In genomic region chr16:55470533-55471371, GRCh38 we compare ENCODE assay signal across 9 cellular contexts. TPM values are rescaled to one million over a fixed set of nuclear protein-coding genes. Genes with fewer than 3 reads are reported as not detected.
DNase-seq lines count a peak whose midpoint lies in the region; ATAC-seq and TF ChIP-seq lines count a peak whose summit lies in the region.
"Had no signal": no experiment of that assay in that cellular context is flagged by ENCODE, and none has a peak within 500 bp of the region (broad histone marks: within the 10 kb centered on the region; RNA-seq: fewer than 3 reads in every experiment).

No MANE protein-coding gene starts in this region.

- BruUV-seq in PC-3 (replicated peaks; lab: Mats Ljungman, UMichigan), result no TSS peak

- H3K4me3 Mint-ChIP-seq in activated CD4-positive, alpha-beta memory T cell treated with anti-CD3 and anti-CD28 coated beads, Interleukin-2, amount 10 ng/mL, durations not matched to agents 7 days and 5 days, result no peak overlapping the region

- intact Hi-C loops in PC-3 (cut with micrococcal nuclease), result no loop called here

- H3K27ac Mint-ChIP-seq in activated CD4-positive, alpha-beta memory T cell treated with anti-CD3 and anti-CD28 coated beads, Interleukin-2, amount 10 ng/mL, durations not matched to agents 7 days and 5 days, result no peak overlapping the region

- H3K27ac ChIP-seq in PC-3 (ENCODE audit: low read length) (peak overlapping the region; percentile 74), epithelial cell of prostate (peak overlapping the region; percentile 85), osteoblast (ENCODE audit: low read depth, low read length) (peak overlapping the region; percentile 90)

- ATAC-seq in PC-3 (no peak), HG02840 (IDR thresholded peaks at IDR 0.05; ENCODE audit: low FRiP score, unreplicated experiment) (no peak)

- H3K27me3 Mint-ChIP-seq in activated CD4-positive, alpha-beta memory T cell treated with anti-CD3 and anti-CD28 coated beads, Interleukin-2, amount 10 ng/mL, durations not matched to agents 7 days and 5 days, result no peaks in the 10 kb centered on the region

- TF ChIP-seq CTCF in BE2C (IDR thresholded peaks at IDR 0.05; ENCODE audit: low read depth, low read length) (no peak), PC-3 (conservative IDR thresholded peaks at IDR 0.05; ENCODE audit: low read depth, low read length) (no peak), osteoblast (IDR thresholded peaks at IDR 0.05; ENCODE audit: extremely low read depth, low read depth, low read length) (no peak)

- no peaks in the 10 kb centered on the region for H3K36me3 ChIP-seq in BE2C
- no peaks in the 10 kb centered on the region for H3K36me3 ChIP-seq in PC-3 (ENCODE audit: low read depth, low read length)
- H3K36me3 ChIP-seq in osteoblast (ENCODE audit: insufficient read depth, low read length), result no peaks in the 10 kb centered on the region

- 0 out of 2 replicates have a peak overlapping the region, but pooled peaks have one; percentile 15 for H2AFZ ChIP-seq in PC-3 (ENCODE audit: low read length)
- peak overlapping the region; percentile 31 for H2AFZ ChIP-seq in osteoblast (ENCODE audit: low read length)

- peaks cover 11% of the 10 kb centered on the region for H3K4me1 ChIP-seq in BE2C
- H3K4me1 ChIP-seq in PC-3 (ENCODE audit: insufficient read depth, low read length), result peaks cover 25% of the 10 kb centered on the region
- peaks cover 39% of the 10 kb centered on the region for H3K4me1 ChIP-seq in osteoblast (ENCODE audit: insufficient read depth, low read length)

- H3K4me3 ChIP-seq in BE2C (ENCODE audit: low read depth, low read length) (no peak overlapping the region), PC-3 (ENCODE audit: low read length) (no peak overlapping the region), osteoblast (ENCODE audit: insufficient read depth, low read length) (peak overlapping the region; percentile 30)

- H4K20me1 ChIP-seq in PC-3 (ENCODE audit: low read length), result no peaks in the 10 kb centered on the region
- H4K20me1 ChIP-seq in osteoblast (ENCODE audit: insufficient read depth, low read length), result no peaks in the 10 kb centered on the region

- H3F3A ChIP-seq in PC-3 (ENCODE audit: low read length, unreplicated experiment), result no peaks in the 10 kb centered on the region

- no peaks in the 10 kb centered on the region for H3K9me3 ChIP-seq in BE2C
- H3K9me3 ChIP-seq in PC-3 (ENCODE audit: low read length), result no peaks in the 10 kb centered on the region
- H3K9me3 ChIP-seq in osteoblast (ENCODE audit: low read depth, low read length), result no peaks in the 10 kb centered on the region

- POLR2A ChIA-PET in PC-3 (lab: Charles Lee; ENCODE audit: unreplicated experiment), result no interaction called here
- POLR2A ChIA-PET in activated CD4-positive, alpha-beta memory T cell treated with anti-CD3 and anti-CD28 coated beads, Interleukin-2, amount 10 ng/mL, durations not matched to agents 7 days and 5 days (lab: Charles Lee), result no interaction called here

- no peaks in the 10 kb centered on the region for H3K9me3 Mint-ChIP-seq in activated CD4-positive, alpha-beta memory T cell treated with anti-CD3 and anti-CD28 coated beads, Interleukin-2, amount 10 ng/mL, durations not matched to agents 7 days and 5 days

- H3K36me3 Mint-ChIP-seq in activated CD4-positive, alpha-beta memory T cell treated with anti-CD3 and anti-CD28 coated beads, Interleukin-2, amount 10 ng/mL, durations not matched to agents 7 days and 5 days (ENCODE audit: low read depth), result no peaks in the 10 kb centered on the region

- CTCF ChIA-PET in PC-3 (lab: Charles Lee), result no interaction called here
- CTCF ChIA-PET in activated CD4-positive, alpha-beta memory T cell treated with anti-CD3 and anti-CD28 coated beads, Interleukin-2, amount 10 ng/mL, durations not matched to agents 7 days and 5 days (lab: Charles Lee), result interaction anchor here (0.7 to 1.9 kb wide), 3 partner anchors 9 to 74 kb away, joined by 3 to 4 read pairs (median 3); no protein-coding TSS in a partner anchor

- no peaks in the 10 kb centered on the region for H3K9me2 ChIP-seq in PC-3 (replicated peaks; ENCODE audit: low read length)

- H3K4me2 ChIP-seq in PC-3 (ENCODE audit: low read length) (peak overlapping the region; percentile 48), osteoblast (ENCODE audit: insufficient read depth, low read length) (peak overlapping the region; percentile 40)

- DNase-seq in BE2C (peak; percentile 28), PC-3 (peak; percentile 50), epithelial cell of prostate (ENCODE audit: low read depth, low spot score) (no peak), osteoblast (ENCODE audit: insufficient read length, low spot score, missing footprints) (no peak), NCI-H2227 (lab: John Stamatoyannopoulos, UW; ENCODE audit: unreplicated experiment) (no peak), NCI-H1092 (lab: John Stamatoyannopoulos, UW) (no peak)
- DNase-seq in activated CD4-positive, alpha-beta memory T cell treated with anti-CD3 and anti-CD28 coated beads, Interleukin-2, amount 10 ng/mL, durations not matched to agents 7 days and 5 days, result no peak
- DNase-seq: COR-L47 had no signal

- H3K4me1 Mint-ChIP-seq in activated CD4-positive, alpha-beta memory T cell treated with anti-CD3 and anti-CD28 coated beads, Interleukin-2, amount 10 ng/mL, durations not matched to agents 7 days and 5 days, result peaks cover 24% of the 10 kb centered on the region

- no peaks in the 10 kb centered on the region for H3K79me2 ChIP-seq in PC-3 (ENCODE audit: low read length)
- no peaks in the 10 kb centered on the region for H3K79me2 ChIP-seq in osteoblast (ENCODE audit: insufficient read depth, low read length)

- H3K27me3 ChIP-seq in BE2C (no peaks in the 10 kb centered on the region), PC-3 (ENCODE audit: low read length) (no peaks in the 10 kb centered on the region), osteoblast (ENCODE audit: insufficient read depth, low read length) (no peaks in the 10 kb centered on the region)

- H3K9ac ChIP-seq in PC-3 (ENCODE audit: low read length), result no peak overlapping the region

RNA-seq across cellular contexts. Expression of gene MMP2, which starts 8.2 kb away (rescaled TPM):
- polyA plus RNA-seq in BE2C (2012; ENCODE audit: insufficient read depth, insufficient read length, low read depth), result 1,015 TPM
- total RNA-seq in PC-3 (2014; rRNA removed), result 0.75 TPM in 1 of 2 replicates, not detected in the other
- total RNA-seq in osteoblast, result 2,094 and 2,259 TPM in 2 replicates
- total RNA-seq in activated CD4-positive, alpha-beta memory T cell treated with anti-CD3 and anti-CD28 coated beads, Interleukin-2, amount 10 ng/mL, durations not matched to agents 7 days and 5 days, result under 1 TPM; 0.20 to 0.30 TPM

RNA-seq across cellular contexts. Expression of gene LPCAT2, which starts 38.1 kb away (rescaled TPM):
- polyA plus RNA-seq in BE2C (2012; ENCODE audit: insufficient read depth, insufficient read length, low read depth), result 10.9 TPM
- total RNA-seq in PC-3 (2014; rRNA removed) (8.0 and 15.0 TPM in 2 replicates), osteoblast (19.4 and 23.5 TPM in 2 replicates)
- 1 to 10 TPM; 1.3 to 1.6 TPM for total RNA-seq in activated CD4-positive, alpha-beta memory T cell treated with anti-CD3 and anti-CD28 coated beads, Interleukin-2, amount 10 ng/mL, durations not matched to agents 7 days and 5 days

Comparison
In these comparisons a context has a peak if more than half of its experiments do, and no peak if none do; other contexts are left out.
1. DNase-seq: peak in BE2C (single experiment) and PC-3 (single experiment); none in epithelial cell of prostate (single experiment), osteoblast (single experiment), NCI-H2227 (single experiment), activated CD4-positive, alpha-beta memory T cell treated with anti-CD3 and anti-CD28 coated beads, Interleukin-2, amount 10 ng/mL, durations not matched to agents 7 days and 5 days (single experiment) and NCI-H1092 (single experiment).
2. RNA of gene MMP2, which starts 8.2 kb away (total RNA-seq): 2,094 to 2,259 TPM in osteoblast; 0.20 to 0.30 TPM in activated CD4-positive, alpha-beta memory T cell treated with anti-CD3 and anti-CD28 coated beads, Interleukin-2, amount 10 ng/mL, durations not matched to agents 7 days and 5 days and 0.75 TPM in PC-3; every median in the first group is over 1,000 times any median in the second.
3. Peak in every context shown above with its lines, with median percentiles within 50 percentile points of each other: H3K27ac ChIP-seq.